9 cellular contexts compared by ENCODE assay signal in genomic region chr6:31922942-31923341, GRCh38. TPM values are rescaled to one million over a fixed set of nuclear protein-coding genes. Genes with fewer than 3 reads are reported as not detected.
A peak's percentile ranks its signal among the peaks of the same experiment; 100 is the strongest.
DNase-seq lines count a peak whose midpoint lies in the region; ATAC-seq, FAIRE-seq and TF ChIP-seq lines count a peak whose summit lies in the region.
"Had no signal": no experiment of that assay in that cellular context is flagged by ENCODE, and none has a peak within 500 bp of the region (broad histone marks: within the 10 kb centered on the region; RNA-seq: fewer than 3 reads in every experiment).

No MANE protein-coding gene starts in this region.

- H3K9me2 ChIP-seq in hepatocyte (replicated peaks; ENCODE audit: insufficient read depth), result no peaks in the 10 kb centered on the region

- H3K36me3 ChIP-seq in hepatocyte (replicated peaks; ENCODE audit: insufficient read depth, low read depth), result no peaks in the 10 kb centered on the region
- H3K36me3 ChIP-seq in SJCRH30, result no peaks in the 10 kb centered on the region

- no peak overlapping the region for H3K4me2 ChIP-seq in hepatocyte

- H3K4me1 ChIP-seq in hepatocyte (ENCODE audit: insufficient read depth), result peaks cover 4% of the 10 kb centered on the region
- no peaks in the 10 kb centered on the region for H3K4me1 ChIP-seq in SJCRH30

- H3K4me3 ChIP-seq in AG10803 (ENCODE audit: low read length) (no peak overlapping the region), hepatocyte (no peak overlapping the region), SJCRH30 (no peak overlapping the region)

- ATAC-seq in GM18511 (IDR thresholded peaks at IDR 0.05; ENCODE audit: unreplicated experiment) (no peak), GM18868 (IDR thresholded peaks at IDR 0.05; ENCODE audit: unreplicated experiment) (no peak)
- ATAC-seq: naive thymus-derived CD4-positive, alpha-beta T cell had no signal

- H3K27me3 ChIP-seq in hepatocyte (no peaks in the 10 kb centered on the region), SJCRH30 (no peaks in the 10 kb centered on the region)

- no peak overlapping the region for H2AFZ ChIP-seq in hepatocyte

- H3K27ac ChIP-seq in hepatocyte (no peak overlapping the region), SJCRH30 (no peak overlapping the region)

- TF ChIP-seq CTCF in AG10803 (conservative IDR thresholded peaks at IDR 0.05; ENCODE audit: low read length) (peak; percentile 21; the same call in 1 of the 2 replicates), hepatocyte (IDR thresholded peaks at IDR 0.05; ENCODE audit: poor library complexity) (peak; percentile 13)

- H3K79me2 ChIP-seq in hepatocyte, result no peaks in the 10 kb centered on the region

- DNase-seq in AG10803 (ENCODE audit: low read depth) (no peak), ELF-1 (ENCODE audit: low read depth, low spot score) (peak; percentile 33), RCC 7860 (ENCODE audit: low spot score) (peak; percentile 20), hepatocyte (ENCODE audit: low spot score) (no peak), SKM-1 treated with dmso at 0.1 percent for 144 hours (lab: John Stamatoyannopoulos, UW; ENCODE audit: unreplicated experiment) (no peak), SJCRH30 (no peak)

- WGBS in hepatocyte (ENCODE audit: low lambda C conversion rate, missing lambda C conversion rate), result 16% methylated on average over 5 of the region's 5 CpGs

- FAIRE-seq in RCC 7860 (lab: Jason Lieb, UNC), result no peak

- no peaks in the 10 kb centered on the region for H4K20me1 ChIP-seq in hepatocyte (ENCODE audit: insufficient read depth, poor library complexity, severe bottlenecking)

- no peaks in the 10 kb centered on the region for H3K9me3 ChIP-seq in hepatocyte (ENCODE audit: low read depth)
- no peaks in the 10 kb centered on the region for H3K9me3 ChIP-seq in SJCRH30 (replicated peaks)

RNA-seq across cellular contexts. Expression of gene C2, which starts 4.6 kb away (rescaled TPM):
- total RNA-seq in hepatocyte, result 46.3 and 48.3 TPM in 2 replicates
- 41.1 and 46.4 TPM in 2 replicates for polyA plus RNA-seq in hepatocyte
- total RNA-seq in SJCRH30 (2014; rRNA removed; shearing (Covaris generic)), result 1.2 and 1.5 TPM in 2 replicates

RNA-seq across cellular contexts. Expression of gene ZBTB12, which starts 21.1 kb away (rescaled TPM):
- 4.4 and 4.9 TPM in 2 replicates for total RNA-seq in hepatocyte
- 0.07 TPM in 1 of 2 replicates, not detected in the other for polyA plus RNA-seq in hepatocyte
- total RNA-seq in SJCRH30 (2014; rRNA removed; shearing (Covaris generic)), result 4.8 and 5.4 TPM in 2 replicates

RNA-seq across cellular contexts. Expression of gene CFB, which starts 23.0 kb away (rescaled TPM):
- total RNA-seq in hepatocyte, result 190 and 199 TPM in 2 replicates
- polyA plus RNA-seq in hepatocyte, result 287 and 349 TPM in 2 replicates
- total RNA-seq in SJCRH30 (2014; rRNA removed; shearing (Covaris generic)), result not detected in 2 replicates

RNA-seq across cellular contexts. Expression of gene EHMT2, which starts 25.4 kb away (rescaled TPM):
- total RNA-seq in hepatocyte, result 34.1 and 41.9 TPM in 2 replicates
- polyA plus RNA-seq in hepatocyte, result 40.0 and 44.6 TPM in 2 replicates
- 42.1 and 48.4 TPM in 2 replicates for total RNA-seq in SJCRH30 (2014; rRNA removed; shearing (Covaris generic))

RNA-seq across cellular contexts. Expression of gene NELFE, which starts 35.8 kb away (rescaled TPM):
- total RNA-seq in hepatocyte, result 70.1 and 78.2 TPM in 2 replicates
- 78.7 and 86.9 TPM in 2 replicates for polyA plus RNA-seq in hepatocyte
- total RNA-seq in SJCRH30 (2014; rRNA removed; shearing (Covaris generic)), result 66.3 and 70.1 TPM in 2 replicates

Comparison
In these comparisons a context has a peak if more than half of its experiments do, and no peak if none do; other contexts are left out.
1. DNase-seq: peak in ELF-1 (single experiment) and RCC 7860 (single experiment); none in AG10803 (single experiment), hepatocyte (single experiment), SKM-1 treated with dmso at 0.1 percent for 144 hours (single experiment) and SJCRH30 (0 of 2).
2. RNA of gene C2, which starts 4.6 kb away (total RNA-seq): 46.3 to 48.3 TPM in hepatocyte; 1.2 to 1.5 TPM in SJCRH30; every median in the first group is over 10 times any median in the second.
3. RNA of gene CFB, which starts 23.0 kb away (total RNA-seq): 190 to 199 TPM in hepatocyte; not detected in SJCRH30; every median in the first group is over 100 times any median in the second.